ENCODE assay signal across 13 cellular contexts in genomic region chr16:23301251-23302044, GRCh38. TPM values are rescaled to one million over a fixed set of nuclear protein-coding genes. Genes with fewer than 3 reads are reported as not detected.
DNase-seq lines count a peak whose midpoint lies in the region; ATAC-seq, FAIRE-seq and TF ChIP-seq lines count a peak whose summit lies in the region.
"Had no signal": no experiment of that assay in that cellular context is flagged by ENCODE, and none has a peak within 500 bp of the region (broad histone marks: within the 10 kb centered on the region; RNA-seq: fewer than 3 reads in every experiment).

No MANE protein-coding gene starts in this region.

- POLR2A ChIA-PET in activated CD8-positive, alpha-beta T cell treated with anti-CD3 and anti-CD28 coated beads for 36 hours (lab: Charles Lee) = no interaction called here

- intact Hi-C loops in esophagus squamous epithelium (cut with DNase I) (no loop called here), pancreas (cut with DNase I) (no loop called here)
- intact Hi-C loops in activated CD8-positive, alpha-beta T cell treated with anti-CD3 and anti-CD28 coated beads for 36 hours (cut with micrococcal nuclease) = no loop called here

- H3K27me3 Mint-ChIP-seq in activated CD8-positive, alpha-beta T cell treated with anti-CD3 and anti-CD28 coated beads for 36 hours = peaks cover 32% of the 10 kb centered on the region

- H4K20me1 ChIP-seq in SU-DHL-6 (ENCODE audit: low read depth, low read length) = no peaks in the 10 kb centered on the region
- H4K20me1 ChIP-seq: BLaER1 treated with 17β-estradiol and CSF1 and Interleukin-3, amounts not matched to agents 10 nM and 100 nM had no signal

- peak; percentile 16 for DNase-seq in GM10266 (ENCODE audit: extremely low spot score)
- no peak for DNase-seq in esophagus squamous epithelium (lab: John Stamatoyannopoulos, UW)
- DNase-seq in pancreas = no peak
- no peak for DNase-seq in AG08395 (ENCODE audit: low spot score)
- DNase-seq in NCI-H526 treated with DMSO at 0.1 percent for 48 hours (lab: John Stamatoyannopoulos, UW) = no peak
- DNase-seq in NCI-H2171 (lab: John Stamatoyannopoulos, UW) = no peak
- DNase-seq in activated CD8-positive, alpha-beta T cell treated with anti-CD3 and anti-CD28 coated beads for 36 hours = no peak
- DNase-seq: NCI-H2029 had no signal

- H3K9me2 ChIP-seq in SU-DHL-6 (replicated peaks; ENCODE audit: insufficient read depth, low read length) = no peaks in the 10 kb centered on the region

- H3K27me3 ChIP-seq in SU-DHL-6 (ENCODE audit: low read length) (no peaks in the 10 kb centered on the region), esophagus squamous epithelium (peaks cover 0 to 42% (median 0%) of the 10 kb centered on the region in 4 donors), pancreas (peaks cover 0 to 3% (median 1%) of the 10 kb centered on the region in 4 donors)

- H3K27ac Mint-ChIP-seq in activated CD8-positive, alpha-beta T cell treated with anti-CD3 and anti-CD28 coated beads for 36 hours = no peak overlapping the region

- no peak overlapping the region for H3K4me3 Mint-ChIP-seq in activated CD8-positive, alpha-beta T cell treated with anti-CD3 and anti-CD28 coated beads for 36 hours

- no peaks in the 10 kb centered on the region for H3K9me3 Mint-ChIP-seq in activated CD8-positive, alpha-beta T cell treated with anti-CD3 and anti-CD28 coated beads for 36 hours

- H3K4me3 ChIP-seq in SU-DHL-6 (ENCODE audit: insufficient read depth, low read length, poor library complexity, severe bottlenecking) = peak overlapping the region; percentile 67
- peak overlapping the region; percentile 53 to 64 (median 54) for H3K4me3 ChIP-seq in esophagus squamous epithelium
- peak overlapping the region in 3 of 4 donors; percentile 18 to 50 (median 21) for H3K4me3 ChIP-seq in pancreas
- H3K4me3 ChIP-seq: BLaER1 treated with 17β-estradiol and CSF1 and Interleukin-3, amounts not matched to agents 10 nM and 100 nM; GM23248 had no signal

- peak overlapping the region; percentile 68 for H3K4me2 ChIP-seq in SU-DHL-6 (ENCODE audit: low read depth, low read length, poor library complexity, severe bottlenecking)
- H3K4me2 ChIP-seq: BLaER1 treated with 17β-estradiol and CSF1 and Interleukin-3, amounts not matched to agents 10 nM and 100 nM had no signal

- H3K27ac ChIP-seq in SU-DHL-6 (ENCODE audit: low read depth, low read length) = no peak overlapping the region
- H3K27ac ChIP-seq in esophagus squamous epithelium = peak overlapping the region in 3 of 4 donors; percentile 75 to 78 (median 77)
- H3K27ac ChIP-seq in pancreas = no peak overlapping the region
- H3K27ac ChIP-seq: BLaER1 treated with 17β-estradiol and CSF1 and Interleukin-3, amounts not matched to agents 10 nM and 100 nM; GM23248; tibial nerve had no signal

- no peak for TF ChIP-seq POLR2A in esophagus squamous epithelium (IDR thresholded peaks at IDR 0.05)

- peaks cover 3% of the 10 kb centered on the region for H3K4me1 Mint-ChIP-seq in activated CD8-positive, alpha-beta T cell treated with anti-CD3 and anti-CD28 coated beads for 36 hours (ENCODE audit: low read depth)

- peaks cover 6% of the 10 kb centered on the region for H3F3A ChIP-seq in SU-DHL-6 (ENCODE audit: insufficient read depth)

- peaks cover 4 to 46% (median 5%) of the 10 kb centered on the region in 3 donors for H3K4me1 ChIP-seq in esophagus squamous epithelium
- no peaks in the 10 kb centered on the region for H3K4me1 ChIP-seq in pancreas
- H3K4me1 ChIP-seq: BLaER1 treated with 17β-estradiol and CSF1 and Interleukin-3, amounts not matched to agents 10 nM and 100 nM had no signal

- H3K36me3 ChIP-seq in SU-DHL-6 (ENCODE audit: low read length) (no peaks in the 10 kb centered on the region), esophagus squamous epithelium (no peaks in the 10 kb centered on the region), pancreas (no peaks in the 10 kb centered on the region)
- H3K36me3 ChIP-seq: BLaER1 treated with 17β-estradiol and CSF1 and Interleukin-3, amounts not matched to agents 10 nM and 100 nM; tibial nerve had no signal

- H3K36me3 Mint-ChIP-seq in activated CD8-positive, alpha-beta T cell treated with anti-CD3 and anti-CD28 coated beads for 36 hours (ENCODE audit: low read depth) = no peaks in the 10 kb centered on the region

- H2AFZ ChIP-seq in SU-DHL-6 (ENCODE audit: low read depth, low read length, severe bottlenecking) = peak overlapping the region; percentile 92
- H2AFZ ChIP-seq: GM23248 had no signal

- CTCF ChIA-PET in activated CD8-positive, alpha-beta T cell treated with anti-CD3 and anti-CD28 coated beads for 36 hours (lab: Charles Lee) = no interaction called here

- no peaks in the 10 kb centered on the region for H3K9me3 ChIP-seq in SU-DHL-6 (ENCODE audit: insufficient read depth, low read length)
- H3K9me3 ChIP-seq in esophagus squamous epithelium = no peaks in the 10 kb centered on the region
- no peaks in the 10 kb centered on the region for H3K9me3 ChIP-seq in pancreas
- H3K9me3 ChIP-seq: tibial nerve had no signal

- H3K79me2 ChIP-seq in SU-DHL-6 (ENCODE audit: insufficient read depth, low read length) = no peaks in the 10 kb centered on the region

- TF ChIP-seq CTCF in GM10266 (IDR thresholded peaks at IDR 0.05; ENCODE audit: control insufficient read depth, insufficient read depth, low read depth, missing control alignments) (no peak), SU-DHL-6 (IDR thresholded peaks at IDR 0.05; ENCODE audit: insufficient read depth, low read length, poor library complexity, severe bottlenecking) (no peak), esophagus squamous epithelium (IDR thresholded peaks at IDR 0.05) (no peak), pancreas (IDR thresholded peaks at IDR 0.05) (no peak)
- no peak for TF ChIP-seq CTCF in activated CD8-positive, alpha-beta T cell treated with anti-CD3 and anti-CD28 coated beads for 36 hours (IDR thresholded peaks at IDR 0.05)

- FAIRE-seq in pancreas (lab: Jason Lieb, UNC) = no peak

- ATAC-seq in pancreas = peak in 1 of 4 donors; percentile 12
- ATAC-seq in activated CD8-positive, alpha-beta T cell treated with anti-CD3 and anti-CD28 coated beads for 36 hours = no peak

- peak overlapping the region; percentile 73 for H3K9ac ChIP-seq in SU-DHL-6 (ENCODE audit: low read length)
- H3K9ac ChIP-seq: BLaER1 treated with 17β-estradiol and CSF1 and Interleukin-3, amounts not matched to agents 10 nM and 100 nM; GM23248 had no signal

- 22 to 30% methylated on average over 15 to 18 of the region's 18 CpGs for WGBS in esophagus squamous epithelium, 2 donors
- 17 to 18% methylated on average over 18 of the region's 18 CpGs for WGBS in pancreas, 2 donors

RNA-seq across cellular contexts. Expression of gene SCNN1B, which starts 0.7 kb away (rescaled TPM):
- total RNA-seq in esophagus squamous epithelium = 10 to 100 TPM; 24.9 to 86.8 (median 36.2) TPM
- 1 to 10 TPM in 2 of 6 donors, under 1 TPM in 4; 0.47 to 2.0 (median 0.76) TPM for total RNA-seq in pancreas
- 1 to 10 TPM; 1.2 to 2.3 TPM for polyA plus RNA-seq in pancreas
- not detected for total RNA-seq in activated CD8-positive, alpha-beta T cell treated with anti-CD3 and anti-CD28 coated beads for 36 hours
- total RNA-seq: GM23248, RPMI7951 had no signal
- polyA plus RNA-seq: GM23248 had no signal

Comparison
In these comparisons a context has a peak if more than half of its experiments do, and no peak if none do; other contexts are left out.
1. H3K27ac ChIP-seq: peak in esophagus squamous epithelium (3 of 4); none in SU-DHL-6 (single experiment) and pancreas (0 of 4).
2. RNA of gene SCNN1B, which starts 0.7 kb away (total RNA-seq): 24.9 to 86.8 TPM in esophagus squamous epithelium; 0.47 to 2.0 TPM in pancreas and not detected in activated CD8-positive, alpha-beta T cell treated with anti-CD3 and anti-CD28 coated beads for 36 hours; every median in the first group is over 4 times any median in the second.
3. Peak in every context shown above with its lines, with median percentiles within 50 percentile points of each other: H3K4me3 ChIP-seq.